ENCODE assay signal across 23 cellular contexts in genomic region chr4:8779371-8779988, GRCh38.
"Had no signal": no experiment of that assay in that cellular context is flagged by ENCODE, and none has a peak within 500 bp of the region (broad histone marks: within the 10 kb centered on the region; RNA-seq: fewer than 3 reads in every experiment).

No MANE protein-coding gene starts in this region.

- H3K36me3 ChIP-seq: brain microvascular endothelial cell, sigmoid colon, thoracic aorta, vagina had no signal

- H3K4me1 ChIP-seq: sigmoid colon, vagina had no signal

- H3K9me3 ChIP-seq: sigmoid colon, thoracic aorta, vagina had no signal

- DNase-seq: activated CD4-positive, alpha-beta T cell treated with anti-CD3 and anti-CD28 coated beads, Interleukin-2, amount 50 U/mL, for 4 hours; activated CD8-positive, alpha-beta memory T cell treated with anti-CD3 and anti-CD28 coated beads for 24 hours; activated CD8-positive, alpha-beta memory T cell treated with anti-CD3 and anti-CD28 coated beads, Interleukin-2, amount 50 U/mL, for 4 hours; activated T-cell treated with anti-CD3 and anti-CD28 coated beads, Interleukin-2, amount 50 U/mL, for 24 hours; aorta; brain microvascular endothelial cell; central memory CD4-positive, alpha-beta T cell; dermis blood vessel endothelial cell; effector CD8-positive, alpha-beta T cell; erythroblast; foreskin fibroblast; immature natural killer cell; left ventricle myocardium superior; mammary epithelial cell; nucleus accumbens; sigmoid colon; stimulated activated CD4-positive, alpha-beta T cell treated with anti-CD3 and anti-CD28 coated beads, Interleukin-4, amount 100 ng/mL, for 1 hour; stimulated activated naive CD4-positive, alpha-beta T cell treated with Interleukin-2 at 50 U/mL for 16 hours had no signal

- ATAC-seq: activated naive CD4-positive, alpha-beta T cell treated with anti-CD3 and anti-CD28 coated beads, Interleukin-2, amount 50 U/mL, for 72 hours; activated T-helper 17 cell treated with anti-CD3 and anti-CD28 coated beads, Interleukin-2, amount 50 U/mL, for 72 hours; left ventricle myocardium superior; WTC11 had no signal

- H3K27ac ChIP-seq: brain microvascular endothelial cell, sigmoid colon, thoracic aorta, vagina had no signal

- H3K4me3 ChIP-seq: sigmoid colon, thoracic aorta, vagina had no signal

- H3K27me3 ChIP-seq: brain microvascular endothelial cell, vagina had no signal
